ENCODE assay signal across 19 cellular contexts in the genomic region with DNA sequence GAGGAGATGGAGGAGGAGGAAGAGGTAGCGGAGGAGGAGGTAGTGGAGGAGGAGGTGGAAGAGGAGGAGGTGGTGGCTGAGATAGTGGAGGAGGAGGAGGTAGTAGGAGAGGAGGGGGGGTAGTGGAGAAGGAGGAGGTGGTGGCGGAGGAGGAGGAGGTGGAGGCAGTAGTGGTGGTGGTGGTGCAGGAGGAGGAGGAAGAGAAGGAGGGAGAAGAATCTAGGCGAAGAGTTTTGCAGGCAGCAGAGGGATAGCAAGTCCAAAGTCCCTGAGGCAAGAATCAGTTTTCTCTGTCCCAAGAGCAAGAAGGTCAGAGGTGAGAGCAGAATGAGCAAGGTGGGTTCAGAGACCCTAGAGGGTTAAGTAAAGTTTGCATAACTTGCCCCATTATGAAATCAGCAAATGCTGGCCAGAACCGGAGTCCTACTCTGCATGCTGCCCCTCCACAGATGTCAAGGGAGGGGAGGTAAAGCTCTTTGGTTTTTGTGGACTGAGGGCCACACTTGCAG. TPM values are rescaled to one million over a fixed set of nuclear protein-coding genes. Genes with fewer than 3 reads are reported as not detected.
A peak's percentile ranks its signal among the peaks of the same experiment; 100 is the strongest.
DNase-seq lines count a peak whose midpoint lies in the region; ATAC-seq, FAIRE-seq and TF ChIP-seq lines count a peak whose summit lies in the region.
"Had no signal": no experiment of that assay in that cellular context is flagged by ENCODE, and none has a peak within 500 bp of the region (broad histone marks: within the 10 kb centered on the region; RNA-seq: fewer than 3 reads in every experiment).

No MANE protein-coding gene starts in this region.

- H3K4me1 ChIP-seq in A549: peaks cover 33% of the 10 kb centered on the region
- no peaks in the 10 kb centered on the region for H3K4me1 ChIP-seq in HEK293 (ENCODE audit: control insufficient read depth, insufficient read depth, low read length)

- no peak for ATAC-seq in A549
- ATAC-seq in natural killer cell treated with Interleukin-12 subunit alpha and Interleukin-12 subunit beta and Interleukin-15 and Interleukin-18, amount 100 ng/mL, for 72 hours: no peak
- ATAC-seq: T-cell had no signal

- WGBS in A549 (ENCODE audit: missing lambda C conversion rate): 75% methylated on average over 4 of the region's 4 CpGs

- no peaks in the 10 kb centered on the region for H3K9me3 Mint-ChIP-seq in activated T-helper 2 cell treated with anti-CD3 and anti-CD28 coated beads, Interferon-gamma antibody, Interleukin-2, Interleukin-4, amounts not matched to agents 10 μg/mL and 5 μg/mL and 100 μg/mL, durations not matched to agents 14 hours and 24 hours and 36 hours
- H3K9me3 Mint-ChIP-seq in HFFc6: no peaks in the 10 kb centered on the region
- no peaks in the 10 kb centered on the region for H3K9me3 Mint-ChIP-seq in natural killer cell treated with Interleukin-12 subunit alpha and Interleukin-12 subunit beta and Interleukin-15 and Interleukin-18, amount 100 ng/mL, for 72 hours
- H3K9me3 Mint-ChIP-seq: T-cell had no signal

- H3K4me1 Mint-ChIP-seq in activated T-helper 2 cell treated with anti-CD3 and anti-CD28 coated beads, Interferon-gamma antibody, Interleukin-2, Interleukin-4, amounts not matched to agents 10 μg/mL and 5 μg/mL and 100 μg/mL, durations not matched to agents 14 hours and 24 hours and 36 hours (ENCODE audit: low read depth): peaks cover 3% of the 10 kb centered on the region
- peaks cover 6% of the 10 kb centered on the region for H3K4me1 Mint-ChIP-seq in HFFc6 (ENCODE audit: low read depth)
- peaks cover 7 to 9% of the 10 kb centered on the region in 2 donors for H3K4me1 Mint-ChIP-seq in natural killer cell treated with Interleukin-12 subunit alpha and Interleukin-12 subunit beta and Interleukin-15 and Interleukin-18, amount 100 ng/mL, for 72 hours (ENCODE audit: low read depth in 2 of 2)

- no peak for FAIRE-seq in A549 (lab: Jason Lieb, UNC)
- FAIRE-seq: GM19239, H54 had no signal

- H3K9me3 ChIP-seq in A549 (no peaks in the 10 kb centered on the region), HEK293 (ENCODE audit: control insufficient read depth, insufficient read depth, low read depth, low read length) (no peaks in the 10 kb centered on the region)

- no peak for TF ChIP-seq EP300 in A549 (IDR thresholded peaks at IDR 0.05)

- no peak for TF ChIP-seq POLR2A in A549 (IDR thresholded peaks at IDR 0.05; ENCODE audit: low read length)

- DNase-seq in A549 (ENCODE audit: low read depth in 1 of 2, low spot score in 1 of 2) (no peak), NCI-H226 (peak; percentile 7), HFFc6 (no peak), NCI-H1930 (lab: John Stamatoyannopoulos, UW) (no peak)
- no peak for DNase-seq in activated T-helper 2 cell treated with anti-CD3 and anti-CD28 coated beads, Interferon-gamma antibody, Interleukin-2, Interleukin-4, amounts not matched to agents 10 μg/mL and 5 μg/mL and 100 μg/mL, durations not matched to agents 14 hours and 24 hours and 36 hours (ENCODE audit: low spot score)
- no peak for DNase-seq in natural killer cell treated with Interleukin-12 subunit alpha and Interleukin-12 subunit beta and Interleukin-15 and Interleukin-18, amount 100 ng/mL, for 72 hours (ENCODE audit: low spot score)
- DNase-seq: ACHN, COR-L47, EL, KG1, NCI-H187, NCI-H69, PC-9, T-cell had no signal

- peaks cover 15% of the 10 kb centered on the region for H3K27me3 Mint-ChIP-seq in activated T-helper 2 cell treated with anti-CD3 and anti-CD28 coated beads, Interferon-gamma antibody, Interleukin-2, Interleukin-4, amounts not matched to agents 10 μg/mL and 5 μg/mL and 100 μg/mL, durations not matched to agents 14 hours and 24 hours and 36 hours (ENCODE audit: low read depth)
- peaks cover 33% of the 10 kb centered on the region for H3K27me3 Mint-ChIP-seq in HFFc6 (ENCODE audit: insufficient read depth)
- H3K27me3 Mint-ChIP-seq in natural killer cell treated with Interleukin-12 subunit alpha and Interleukin-12 subunit beta and Interleukin-15 and Interleukin-18, amount 100 ng/mL, for 72 hours: peaks cover 14 to 30% of the 10 kb centered on the region in 2 donors

- H3K4me3 ChIP-seq in A549: no peak overlapping the region
- no peak overlapping the region for H3K4me3 ChIP-seq in HEK293 (ENCODE audit: low read depth, low read length)
- H3K4me3 ChIP-seq: PC-9 had no signal

- H3K36me3 Mint-ChIP-seq in activated T-helper 2 cell treated with anti-CD3 and anti-CD28 coated beads, Interferon-gamma antibody, Interleukin-2, Interleukin-4, amounts not matched to agents 10 μg/mL and 5 μg/mL and 100 μg/mL, durations not matched to agents 14 hours and 24 hours and 36 hours (ENCODE audit: low read depth): no peaks in the 10 kb centered on the region
- no peaks in the 10 kb centered on the region for H3K36me3 Mint-ChIP-seq in HFFc6 (ENCODE audit: low read depth)
- H3K36me3 Mint-ChIP-seq in natural killer cell treated with Interleukin-12 subunit alpha and Interleukin-12 subunit beta and Interleukin-15 and Interleukin-18, amount 100 ng/mL, for 72 hours: no peaks in the 10 kb centered on the region
- H3K36me3 Mint-ChIP-seq: T-cell had no signal

- TF ChIP-seq RAD21 in A549 (conservative IDR thresholded peaks at IDR 0.05 in 1 of 2, IDR thresholded peaks at IDR 0.05 in 1 of 2): no peak

- H3K4me2 ChIP-seq in A549: peak overlapping the region; percentile 28; the same call in 2 of the 3 replicates
- H3K4me2 ChIP-seq: PC-9 had no signal

- CTCF ChIA-PET in A549 (lab: Yijun Ruan, JAX): interaction anchor here (1.0 kb wide), 1 partner anchor 9 kb away, joined by 5 read pairs; no protein-coding TSS in a partner anchor
- CTCF ChIA-PET in HEK293 (lab: Yijun Ruan, JAX): interaction anchor here (1.1 kb wide), 1 partner anchor 9 kb away, joined by 3 read pairs; no protein-coding TSS in a partner anchor

- H3K36me3 ChIP-seq in HEK293 (ENCODE audit: control insufficient read depth in 2 of 2, insufficient read depth in 1 of 2, low read length in 2 of 2): no peaks in the 10 kb centered on the region

- TF ChIP-seq CTCF in A549 (IDR thresholded peaks at IDR 0.05) (no peak), HEK293 (tag by site-specific recombination; IDR thresholded peaks at IDR 0.05) (no peak), HFFc6 (IDR thresholded peaks at IDR 0.05) (no peak)

- POLR2A ChIA-PET in A549 (lab: Yijun Ruan, JAX) (no interaction called here), HEK293 (lab: Yijun Ruan, JAX) (no interaction called here)

- H3K27ac ChIP-seq in A549 (peak overlapping the region; percentile 59 to 75), HEK293 (ENCODE audit: extremely low read depth, low read depth, low read length) (no peak overlapping the region)
- H3K27ac ChIP-seq: PC-9 had no signal

- no peak overlapping the region for H3K4me3 Mint-ChIP-seq in activated T-helper 2 cell treated with anti-CD3 and anti-CD28 coated beads, Interferon-gamma antibody, Interleukin-2, Interleukin-4, amounts not matched to agents 10 μg/mL and 5 μg/mL and 100 μg/mL, durations not matched to agents 14 hours and 24 hours and 36 hours (ENCODE audit: low read depth)
- no peak overlapping the region for H3K4me3 Mint-ChIP-seq in HFFc6
- H3K4me3 Mint-ChIP-seq in natural killer cell treated with Interleukin-12 subunit alpha and Interleukin-12 subunit beta and Interleukin-15 and Interleukin-18, amount 100 ng/mL, for 72 hours: no peak overlapping the region
- H3K4me3 Mint-ChIP-seq: T-cell had no signal

- intact Hi-C loops in activated T-helper 2 cell treated with anti-CD3 and anti-CD28 coated beads, Interferon-gamma antibody, Interleukin-2, Interleukin-4, amounts not matched to agents 10 μg/mL and 5 μg/mL and 100 μg/mL, durations not matched to agents 14 hours and 24 hours and 36 hours (cut with micrococcal nuclease): no loop called here

- H3K27ac Mint-ChIP-seq in activated T-helper 2 cell treated with anti-CD3 and anti-CD28 coated beads, Interferon-gamma antibody, Interleukin-2, Interleukin-4, amounts not matched to agents 10 μg/mL and 5 μg/mL and 100 μg/mL, durations not matched to agents 14 hours and 24 hours and 36 hours: peak overlapping the region; percentile 0
- no peak overlapping the region for H3K27ac Mint-ChIP-seq in HFFc6
- H3K27ac Mint-ChIP-seq in natural killer cell treated with Interleukin-12 subunit alpha and Interleukin-12 subunit beta and Interleukin-15 and Interleukin-18, amount 100 ng/mL, for 72 hours: no peak overlapping the region
- H3K27ac Mint-ChIP-seq: T-cell had no signal

TF ChIP-seq in A549, 52 proteins besides CTCF, POLR2A, EP300 and RAD21 (continues in another document):
- TF ChIP-seq FOSB (CRISPR knock-in tag; IDR thresholded peaks at IDR 0.05): no peak

TF ChIP-seq in HEK293, 187 proteins besides CTCF, POLR2A, EP300 and RAD21 (continues in another document):
- TF ChIP-seq ZFHX2 (tag by site-specific recombination; conservative IDR thresholded peaks at IDR 0.05) (peak; percentile 95), HOXA7 (CRISPR knock-in tag; IDR thresholded peaks at IDR 0.05; ENCODE audit: borderline replicate concordance) (no peak)

RNA-seq across cellular contexts. Expression of a gene that starts 38.8 kb away (rescaled TPM):
- polyA plus RNA-seq in A549 (2011; rRNA removed): 58.5 and 62.7 TPM in 2 replicates
- 14.4 and 17.2 TPM in 2 replicates for polyA plus RNA-seq in A549 (2012; cell fraction: cytosol; rRNA removed)
- 9.9 and 15.8 TPM in 2 replicates for polyA plus RNA-seq in A549 (2012; cell fraction: nucleus; rRNA removed)
- 43.4 to 45.3 TPM (median 44.1 TPM) in 3 replicates for polyA plus RNA-seq in A549 (2017; fragmentation: RNase III; extraction: RNeasy Plus Mini Kit Qiagen cat#74134 plus additional on column Dnase treatment)
- polyA minus RNA-seq in A549 (2011; rRNA and poly(A)+ RNA removed): 32.4 and 36.8 TPM in 2 replicates
- total RNA-seq in activated T-helper 2 cell treated with anti-CD3 and anti-CD28 coated beads, Interferon-gamma antibody, Interleukin-2, Interleukin-4, amounts not matched to agents 10 μg/mL and 5 μg/mL and 100 μg/mL, durations not matched to agents 14 hours and 24 hours and 36 hours: 46.9 and 50.9 TPM in 2 replicates
- total RNA-seq in HFFc6 (2021; fragmentation: NEBNext Ultra II Directional; extraction: Animal tissue kit (Norgen Biotek cat#: 25700)): 10 to 100 TPM; 32.5 to 37.2 (median 34.8) TPM
- total RNA-seq in natural killer cell treated with Interleukin-12 subunit alpha and Interleukin-12 subunit beta and Interleukin-15 and Interleukin-18, amount 100 ng/mL, for 72 hours: 10 to 100 TPM; 34.0 to 38.0 TPM

RNA-seq across cellular contexts. Expression of a gene that starts 40.3 kb away (rescaled TPM):
- polyA plus RNA-seq in A549 (2011; rRNA removed): 0.25 and 0.35 TPM in 2 replicates
- polyA plus RNA-seq in A549 (2012; cell fraction: cytosol; rRNA removed): 0.29 and 0.47 TPM in 2 replicates
- 1.0 and 1.3 TPM in 2 replicates for polyA plus RNA-seq in A549 (2012; cell fraction: nucleus; rRNA removed)
- 0.23 to 0.50 TPM (median 0.26 TPM) in 3 replicates for polyA plus RNA-seq in A549 (2017; fragmentation: RNase III; extraction: RNeasy Plus Mini Kit Qiagen cat#74134 plus additional on column Dnase treatment)
- 0.37 and 0.83 TPM in 2 replicates for polyA minus RNA-seq in A549 (2011; rRNA and poly(A)+ RNA removed)
- total RNA-seq in activated T-helper 2 cell treated with anti-CD3 and anti-CD28 coated beads, Interferon-gamma antibody, Interleukin-2, Interleukin-4, amounts not matched to agents 10 μg/mL and 5 μg/mL and 100 μg/mL, durations not matched to agents 14 hours and 24 hours and 36 hours: not detected in 2 replicates
- not detected for total RNA-seq in HFFc6 (2021; fragmentation: NEBNext Ultra II Directional; extraction: Animal tissue kit (Norgen Biotek cat#: 25700))
- total RNA-seq in natural killer cell treated with Interleukin-12 subunit alpha and Interleukin-12 subunit beta and Interleukin-15 and Interleukin-18, amount 100 ng/mL, for 72 hours: not detected
- total RNA-seq: HT1080, MCF 10A, PC-9, T-cell had no signal
